Comparison of ENCODE assay signal across 15 cellular contexts in the genomic region with DNA sequence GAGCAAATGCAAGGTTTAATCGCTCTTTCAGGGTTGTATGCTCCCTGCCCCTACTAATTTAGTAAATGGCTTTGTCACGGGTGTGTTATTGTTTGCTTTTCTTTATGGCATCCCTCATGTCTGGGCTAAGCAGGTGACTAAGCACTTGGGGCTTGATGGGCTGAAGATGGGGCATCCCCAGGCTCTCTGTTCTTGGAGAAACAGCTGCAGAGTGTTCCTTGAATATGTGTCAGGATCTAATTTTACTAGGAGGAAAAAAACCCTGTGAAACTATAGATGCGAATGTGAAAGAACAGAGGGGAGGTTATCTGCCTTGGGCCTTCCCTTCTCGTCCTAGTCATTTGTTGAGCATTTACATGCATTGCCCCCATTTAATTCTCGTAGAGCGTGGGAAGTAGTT.
A peak's percentile ranks its signal among the peaks of the same experiment; 100 is the strongest.
DNase-seq lines count a peak whose midpoint lies in the region; ATAC-seq lines count a peak whose summit lies in the region.
"Had no signal": no experiment of that assay in that cellular context is flagged by ENCODE, and none has a peak within 500 bp of the region (broad histone marks: within the 10 kb centered on the region; RNA-seq: fewer than 3 reads in every experiment).

No MANE protein-coding gene starts in this region.

- peaks cover 13% of the 10 kb centered on the region for H3K27me3 Mint-ChIP-seq in activated naive CD8-positive, alpha-beta T cell treated with anti-CD3 and anti-CD28 coated beads, Interleukin-2, amount 50 U/mL, for 24 hours
- H3K27me3 Mint-ChIP-seq in activated naive CD8-positive, alpha-beta T cell treated with anti-CD3 and anti-CD28 coated beads for 36 hours: peaks cover 16% of the 10 kb centered on the region
- peaks cover 11% of the 10 kb centered on the region for H3K27me3 Mint-ChIP-seq in activated T-helper 1 cell treated with anti-CD3 and anti-CD28 coated beads, Interleukin-12 subunit alpha, Interleukin-12 subunit beta, Interleukin-2, Interleukin-4 antibody, amounts not matched to agents 30 ng/mL and 10 ng/mL and 1 ng/mL, durations not matched to agents 14 hours and 24 hours and 36 hours (ENCODE audit: insufficient read depth)
- H3K27me3 Mint-ChIP-seq: effector memory CD8-positive, alpha-beta T cell had no signal

- no peaks in the 10 kb centered on the region for H3K9me3 Mint-ChIP-seq in activated naive CD8-positive, alpha-beta T cell treated with anti-CD3 and anti-CD28 coated beads, Interleukin-2, amount 50 U/mL, for 24 hours
- H3K9me3 Mint-ChIP-seq in activated naive CD8-positive, alpha-beta T cell treated with anti-CD3 and anti-CD28 coated beads for 36 hours: no peaks in the 10 kb centered on the region
- H3K9me3 Mint-ChIP-seq in activated T-helper 1 cell treated with anti-CD3 and anti-CD28 coated beads, Interleukin-12 subunit alpha, Interleukin-12 subunit beta, Interleukin-2, Interleukin-4 antibody, amounts not matched to agents 30 ng/mL and 10 ng/mL and 1 ng/mL, durations not matched to agents 14 hours and 24 hours and 36 hours: no peaks in the 10 kb centered on the region
- H3K9me3 Mint-ChIP-seq: effector memory CD8-positive, alpha-beta T cell; nephron had no signal

- H3K36me3 Mint-ChIP-seq in activated naive CD8-positive, alpha-beta T cell treated with anti-CD3 and anti-CD28 coated beads, Interleukin-2, amount 50 U/mL, for 24 hours (ENCODE audit: low read depth): no peaks in the 10 kb centered on the region
- H3K36me3 Mint-ChIP-seq in activated naive CD8-positive, alpha-beta T cell treated with anti-CD3 and anti-CD28 coated beads for 36 hours: no peaks in the 10 kb centered on the region
- H3K36me3 Mint-ChIP-seq in activated T-helper 1 cell treated with anti-CD3 and anti-CD28 coated beads, Interleukin-12 subunit alpha, Interleukin-12 subunit beta, Interleukin-2, Interleukin-4 antibody, amounts not matched to agents 30 ng/mL and 10 ng/mL and 1 ng/mL, durations not matched to agents 14 hours and 24 hours and 36 hours (ENCODE audit: low read depth): no peaks in the 10 kb centered on the region

- H3K4me3 Mint-ChIP-seq in activated naive CD8-positive, alpha-beta T cell treated with anti-CD3 and anti-CD28 coated beads, Interleukin-2, amount 50 U/mL, for 24 hours: no peak overlapping the region
- H3K4me3 Mint-ChIP-seq in activated naive CD8-positive, alpha-beta T cell treated with anti-CD3 and anti-CD28 coated beads for 36 hours: no peak overlapping the region
- no peak overlapping the region for H3K4me3 Mint-ChIP-seq in activated T-helper 1 cell treated with anti-CD3 and anti-CD28 coated beads, Interleukin-12 subunit alpha, Interleukin-12 subunit beta, Interleukin-2, Interleukin-4 antibody, amounts not matched to agents 30 ng/mL and 10 ng/mL and 1 ng/mL, durations not matched to agents 14 hours and 24 hours and 36 hours
- H3K4me3 Mint-ChIP-seq: effector memory CD8-positive, alpha-beta T cell had no signal

- peaks cover 40% of the 10 kb centered on the region for H3K4me1 Mint-ChIP-seq in activated naive CD8-positive, alpha-beta T cell treated with anti-CD3 and anti-CD28 coated beads, Interleukin-2, amount 50 U/mL, for 24 hours
- H3K4me1 Mint-ChIP-seq in activated naive CD8-positive, alpha-beta T cell treated with anti-CD3 and anti-CD28 coated beads for 36 hours: peaks cover 24% of the 10 kb centered on the region
- peaks cover 46% of the 10 kb centered on the region for H3K4me1 Mint-ChIP-seq in activated T-helper 1 cell treated with anti-CD3 and anti-CD28 coated beads, Interleukin-12 subunit alpha, Interleukin-12 subunit beta, Interleukin-2, Interleukin-4 antibody, amounts not matched to agents 30 ng/mL and 10 ng/mL and 1 ng/mL, durations not matched to agents 14 hours and 24 hours and 36 hours (ENCODE audit: low read depth)

- intact Hi-C loops in activated T-helper 1 cell treated with anti-CD3 and anti-CD28 coated beads, Interleukin-12 subunit alpha, Interleukin-12 subunit beta, Interleukin-2, Interleukin-4 antibody, amounts not matched to agents 30 ng/mL and 10 ng/mL and 1 ng/mL, durations not matched to agents 14 hours and 24 hours and 36 hours (cut with micrococcal nuclease): no loop called here

- H3K27ac Mint-ChIP-seq in activated naive CD8-positive, alpha-beta T cell treated with anti-CD3 and anti-CD28 coated beads, Interleukin-2, amount 50 U/mL, for 24 hours: no peak overlapping the region
- no peak overlapping the region for H3K27ac Mint-ChIP-seq in activated naive CD8-positive, alpha-beta T cell treated with anti-CD3 and anti-CD28 coated beads for 36 hours
- peak overlapping the region; percentile 0 for H3K27ac Mint-ChIP-seq in activated T-helper 1 cell treated with anti-CD3 and anti-CD28 coated beads, Interleukin-12 subunit alpha, Interleukin-12 subunit beta, Interleukin-2, Interleukin-4 antibody, amounts not matched to agents 30 ng/mL and 10 ng/mL and 1 ng/mL, durations not matched to agents 14 hours and 24 hours and 36 hours

- peak; percentile 21 for ATAC-seq in activated naive CD8-positive, alpha-beta T cell treated with anti-CD3 and anti-CD28 coated beads, Interleukin-2, amount 50 U/mL, for 24 hours
- ATAC-seq in GM21825 (IDR thresholded peaks at IDR 0.05; ENCODE audit: unreplicated experiment): peak; percentile 30
- ATAC-seq in HG02938 (IDR thresholded peaks at IDR 0.05; ENCODE audit: unreplicated experiment): no peak
- ATAC-seq: effector memory CD8-positive, alpha-beta T cell had no signal

- DNase-seq in activated naive CD8-positive, alpha-beta T cell treated with anti-CD3 and anti-CD28 coated beads, Interleukin-2, amount 50 U/mL, for 24 hours: no peak
- DNase-seq in activated naive CD8-positive, alpha-beta T cell treated with anti-CD3 and anti-CD28 coated beads for 36 hours: no peak
- no peak for DNase-seq in activated T-helper 1 cell treated with anti-CD3 and anti-CD28 coated beads, Interleukin-12 subunit alpha, Interleukin-12 subunit beta, Interleukin-2, Interleukin-4 antibody, amounts not matched to agents 30 ng/mL and 10 ng/mL and 1 ng/mL, durations not matched to agents 14 hours and 24 hours and 36 hours (ENCODE audit: low spot score)
- peak; percentile 52 for DNase-seq in stimulated activated CD8-positive, alpha-beta memory T cell treated with anti-CD3 and anti-CD28 coated beads, Interleukin-4, amount 100 ng/mL, for 48 hours
- no peak for DNase-seq in COR-L47 (lab: John Stamatoyannopoulos, UW)
- DNase-seq: amygdala; effector memory CD8-positive, alpha-beta T cell; foreskin melanocyte; GOT3; MM.1S; NCI-H1930; NCI-H510A treated with DMSO at 0.1 percent for 48 hours had no signal
